8 cellular contexts compared by ENCODE assay signal in genomic region chr1:61082336-61083013, GRCh38. TPM values are rescaled to one million over a fixed set of nuclear protein-coding genes. Genes with fewer than 3 reads are reported as not detected.
A peak's percentile ranks its signal among the peaks of the same experiment; 100 is the strongest.
DNase-seq lines count a peak whose midpoint lies in the region; ATAC-seq and TF ChIP-seq lines count a peak whose summit lies in the region.

TSS of gene NFIA (plus strand) at chr1:61082561.

- H3K9me3 ChIP-seq in endodermal cell (ENCODE audit: control insufficient read depth, low read length) (no peaks in the 10 kb centered on the region), stomach (no peaks in the 10 kb centered on the region)

- H3K4me1 ChIP-seq in endodermal cell (ENCODE audit: control insufficient read depth, insufficient read depth, low read length) (peaks cover 2% of the 10 kb centered on the region), stomach (peaks cover 28 to 74% (median 56%) of the 10 kb centered on the region in 4 donors)

- TF ChIP-seq POLR2A in stomach (IDR thresholded peaks at IDR 0.05) = peak in 1 of 4 donors; percentile 11

- ATAC-seq in HG02642 (IDR thresholded peaks at IDR 0.05; ENCODE audit: poor library complexity, unreplicated experiment) (no peak), GM18907 (IDR thresholded peaks at IDR 0.05; ENCODE audit: unreplicated experiment) (no peak)

- DNase-seq in GM12865 (ENCODE audit: low read depth) (no peak), NCI-H2227 treated with DMSO at 0.1 percent for 48 hours (lab: John Stamatoyannopoulos, UW) (peak; percentile 57), endodermal cell (peak; percentile 78), lung microvascular endothelial cell (ENCODE audit: low read depth in 2 of 2) (peak; percentile 72 to 81), stomach (peak; percentile 67)
- peak; percentile 23 to 41 for DNase-seq in activated CD4-positive, alpha-beta T cell treated with anti-CD3 and anti-CD28 coated beads, Interleukin-2, amount 50 U/mL, for 48 hours

- no peak within 1 kb of the TSS for H3K9ac ChIP-seq in endodermal cell (ENCODE audit: extremely low read depth, low read length, poor library complexity, severe bottlenecking)

- H3K27me3 Mint-ChIP-seq in endodermal cell (ENCODE audit: insufficient read depth) = peaks cover 68% of the 10 kb centered on the region

- no peaks in the 10 kb centered on the region for H3K9me3 Mint-ChIP-seq in endodermal cell

- no peaks in the 10 kb centered on the region for H3K36me3 Mint-ChIP-seq in endodermal cell (ENCODE audit: low read depth)

- H3K4me3 ChIP-seq in GM12865 (ENCODE audit: low read depth, low read length) (peak within 1 kb of the TSS; percentile 13; the same call in 1 of the 2 replicates), endodermal cell (ENCODE audit: low read length) (peak within 1 kb of the TSS; percentile 78), stomach (peak within 1 kb of the TSS; percentile 77 to 90 (median 88))

- TF ChIP-seq CTCF in GM12865 (IDR thresholded peaks at IDR 0.05; ENCODE audit: insufficient read depth, low read depth, low read length, missing control alignments) = no peak
- no peak for TF ChIP-seq CTCF in endodermal cell (conservative IDR thresholded peaks at IDR 0.05)
- no peak for TF ChIP-seq CTCF in stomach (IDR thresholded peaks at IDR 0.05)

- H3K36me3 ChIP-seq in endodermal cell (ENCODE audit: control insufficient read depth, insufficient read depth, low read length) (no peaks in the 10 kb centered on the region), stomach (no peaks in the 10 kb centered on the region)

- 0 to 1% methylated on average over 3 to 57 of the region's 69 CpGs for WGBS in endodermal cell (ENCODE audit: insufficient coverage in 1 of 2, insufficient read length in 1 of 2), 2 experiments
- WGBS in stomach, 5 donors = 1% methylated on average over 49 to 56 of the region's 69 CpGs

- H3K27me3 ChIP-seq in endodermal cell (ENCODE audit: control insufficient read depth, insufficient read depth, low read length, poor library complexity, severe bottlenecking) (peaks cover 76% of the 10 kb centered on the region), stomach (peaks cover 0 to 5% (median 0%) of the 10 kb centered on the region in 3 donors)

- H3K4me3 Mint-ChIP-seq in endodermal cell = peak within 1 kb of the TSS; percentile 74

- H3K27ac ChIP-seq in endodermal cell (ENCODE audit: low read depth, low read length) (no peak within 1 kb of the TSS), stomach (peak within 1 kb of the TSS; percentile 89 to 98 (median 96))

- no peak within 1 kb of the TSS for H3K27ac Mint-ChIP-seq in endodermal cell

- intact Hi-C loops in stomach (cut with DNase I; ENCODE audit: low total_unique reads) = no loop called here

- TF ChIP-seq EP300 in stomach (IDR thresholded peaks at IDR 0.05) = no peak

- peaks cover 19% of the 10 kb centered on the region for H3K4me1 Mint-ChIP-seq in endodermal cell

RNA-seq across cellular contexts. Expression of gene NFIA, which starts in this region (rescaled TPM):
- total RNA-seq in endodermal cell (1 to 10 TPM; 2.3 to 3.8 TPM), lung microvascular endothelial cell (8.5 and 14.3 TPM in 2 replicates), stomach (100 to 1,000 TPM in 1 of 5 donors, 10 to 100 TPM in 4; 16.8 to 108 (median 61.0) TPM)
- 3.7 TPM for polyA plus RNA-seq in endodermal cell (2013, experiment 1 of 2)
- polyA plus RNA-seq in endodermal cell (2013, experiment 2 of 2) = 5.1 TPM
- 10 to 100 TPM in 2 of 3 donors, 1 to 10 TPM in 1; 9.6 to 11.9 (median 10.0) TPM for polyA plus RNA-seq in stomach

Comparison
In these comparisons a context has a peak if more than half of its experiments do, and no peak if none do; other contexts are left out.
1. H3K4me3 ChIP-seq: peak in every context shown above with its lines; median percentile 88 in stomach; 78 in endodermal cell; 13 in GM12865.